Comparison of ENCODE assay signal across 8 cellular contexts in genomic region chr20:63216849-63217471, GRCh38.
DNase-seq lines count a peak whose midpoint lies in the region; ATAC-seq and TF ChIP-seq lines count a peak whose summit lies in the region.

No MANE protein-coding gene starts in this region.

- peaks cover 39% of the 10 kb centered on the region for H3K79me2 ChIP-seq in ACC112 (ENCODE audit: control insufficient read depth, insufficient read depth, low read length, unreplicated experiment)

- H3K36me3 ChIP-seq in ACC112 (ENCODE audit: insufficient read depth, low read length), result peaks cover 11% of the 10 kb centered on the region
- H3K36me3 ChIP-seq in HUES6 (ENCODE audit: control insufficient read depth, insufficient read depth, low read length), result peaks cover 32% of the 10 kb centered on the region
- H3K36me3 ChIP-seq in muscle layer of duodenum (ENCODE audit: control insufficient read depth in 1 of 2, insufficient read depth in 2 of 2, low read length in 2 of 2), result peaks cover 15 to 18% of the 10 kb centered on the region in 2 donors

- peak overlapping the region; percentile 77 for H3K9ac ChIP-seq in HUES6 (ENCODE audit: low read length)

- H3K4me3 ChIP-seq in ACC112 (ENCODE audit: low read depth, low read length) (peak overlapping the region; percentile 84), HUES6 (ENCODE audit: low read depth, low read length) (peak overlapping the region; percentile 80), cardiac fibroblast (replicated peaks in 1 of 2; ENCODE audit: low read depth in 2 of 2, low read length in 2 of 2) (peak overlapping the region; percentile 61 to 75), muscle layer of duodenum (ENCODE audit: low read depth in 1 of 2, low read length in 2 of 2) (peak overlapping the region; percentile 57 to 58)

- peak overlapping the region; percentile 74 for H2AFZ ChIP-seq in ACC112 (ENCODE audit: low read length, unreplicated experiment)

- H3K9me3 ChIP-seq in HUES6 (ENCODE audit: control insufficient read depth, insufficient read depth, low read depth, low read length) (no peaks in the 10 kb centered on the region), muscle layer of duodenum (ENCODE audit: control insufficient read depth in 1 of 2, low read length in 2 of 2) (no peaks in the 10 kb centered on the region)

- H3K27ac ChIP-seq in ACC112 (ENCODE audit: low read depth, low read length), result no peak overlapping the region
- peak overlapping the region; percentile 74; the same call in 1 of the 2 replicates for H3K27ac ChIP-seq in HUES6 (ENCODE audit: low read depth, low read length)
- peak overlapping the region; percentile 60 for H3K27ac ChIP-seq in muscle layer of duodenum (ENCODE audit: low read length)

- no peak for DNase-seq in cardiac fibroblast (ENCODE audit: low read depth in 2 of 2)
- DNase-seq in NK-92 treated with Interleukin-12 subunit alpha and Interleukin-12 subunit beta, amount 100 ng/mL, for 24 hours (lab: John Stamatoyannopoulos, UW), result no peak
- no peak for DNase-seq in foreskin melanocyte

- H3K4me1 ChIP-seq in ACC112 (ENCODE audit: control insufficient read depth, insufficient read depth, low read length, unreplicated experiment) (peaks cover 22% of the 10 kb centered on the region), HUES6 (ENCODE audit: control insufficient read depth, insufficient read depth, low read length) (peaks cover 15% of the 10 kb centered on the region; the same call in 1 of the 2 replicates), muscle layer of duodenum (ENCODE audit: control insufficient read depth in 1 of 2, insufficient read depth in 2 of 2, low read length in 2 of 2) (peaks cover 8 to 32% of the 10 kb centered on the region in 2 donors)

- H3K27me3 ChIP-seq in ACC112 (ENCODE audit: insufficient read depth, low read length) (no peaks in the 10 kb centered on the region), HUES6 (ENCODE audit: control insufficient read depth, insufficient read depth, low read length) (peaks cover 7% of the 10 kb centered on the region; the same call in 1 of the 2 replicates), muscle layer of duodenum (ENCODE audit: low read depth, low read length) (no peaks in the 10 kb centered on the region)

- ATAC-seq in GM21576 (IDR thresholded peaks at IDR 0.05; ENCODE audit: unreplicated experiment) (no peak), GM21381 (IDR thresholded peaks at IDR 0.05; ENCODE audit: unreplicated experiment) (no peak)

- TF ChIP-seq CTCF in cardiac fibroblast (IDR thresholded peaks at IDR 0.05; ENCODE audit: low read depth, low read length), result no peak
